8 cellular contexts compared by ENCODE assay signal in the genomic region with DNA sequence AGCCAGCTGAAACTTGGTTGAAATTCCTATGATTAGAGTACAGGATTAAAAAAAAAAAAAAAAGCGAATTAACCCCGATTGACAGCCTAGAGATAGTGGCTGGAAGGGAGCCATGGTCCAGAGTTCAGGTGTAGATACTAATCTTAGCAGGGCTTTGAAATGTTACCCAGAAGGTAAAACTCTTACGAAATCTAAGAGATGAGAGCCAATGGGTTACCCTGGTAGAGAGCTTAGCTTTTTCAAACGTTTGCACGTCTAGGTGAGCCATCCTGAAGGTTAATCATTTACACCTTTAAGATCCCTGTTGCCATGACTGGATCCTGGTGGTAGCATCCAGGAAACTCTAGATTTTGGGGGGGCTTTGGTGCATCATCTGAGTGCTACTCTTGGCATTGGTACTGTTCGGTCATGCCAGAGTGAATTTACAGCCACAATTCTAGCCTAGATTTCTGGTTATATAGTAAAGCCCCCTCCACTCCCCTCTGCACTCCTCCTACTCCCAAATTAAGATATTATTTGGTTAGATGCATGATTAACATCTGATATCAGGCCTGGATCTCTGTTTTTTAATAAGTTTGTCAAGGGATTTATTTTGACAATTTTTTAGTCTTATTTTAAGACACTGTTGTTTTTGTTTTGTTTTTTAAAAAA. TPM values are rescaled to one million over a fixed set of nuclear protein-coding genes. Genes with fewer than 3 reads are reported as not detected.
DNase-seq lines count a peak whose midpoint lies in the region; ATAC-seq, FAIRE-seq and TF ChIP-seq lines count a peak whose summit lies in the region.

No MANE protein-coding gene starts in this region.

- TF ChIP-seq EP300 in H1 (IDR thresholded peaks at IDR 0.05; ENCODE audit: borderline replicate concordance in 1 of 2, low read depth in 2 of 2, low read length in 2 of 2): no peak

- peak overlapping the region; percentile 50 for H3K27ac Mint-ChIP-seq in CD4-positive, alpha-beta T cell
- no peak overlapping the region for H3K27ac Mint-ChIP-seq in neural progenitor cell

- no peak overlapping the region for H4K8ac ChIP-seq in H1 (ENCODE audit: extremely low read depth, insufficient read depth, low read length)

- H3K9ac ChIP-seq in MM.1S (ENCODE audit: low read length) (peak overlapping the region; percentile 32; the same call in 1 of the 2 replicates), H1 (replicated peaks in 1 of 4; ENCODE audit: extremely low read depth in 1 of 4, low read depth in 3 of 4, low read length in 3 of 4) (peak overlapping the region in 2 of 4 experiments; percentile 17 to 26; a peak in 1 of 7 replicates), neural progenitor cell (no peak overlapping the region)

- no peak overlapping the region for H2BK12ac ChIP-seq in H1 (ENCODE audit: low read depth, low read length)

- H3K9me3 ChIP-seq in CD4-positive, alpha-beta T cell (ENCODE audit: control insufficient read depth, low read length): no peaks in the 10 kb centered on the region
- no peaks in the 10 kb centered on the region for H3K9me3 ChIP-seq in MM.1S (replicated peaks; ENCODE audit: insufficient read depth, low read length)
- no peaks in the 10 kb centered on the region for H3K9me3 ChIP-seq in H1 (ENCODE audit: insufficient read depth in 2 of 2, low read depth in 1 of 2, low read length in 1 of 2)
- no peaks in the 10 kb centered on the region for H3K9me3 ChIP-seq in neural progenitor cell (ENCODE audit: low read depth)

- H3K4me3 Mint-ChIP-seq in CD4-positive, alpha-beta T cell: peak overlapping the region; percentile 90
- peak overlapping the region; percentile 95 for H3K4me3 Mint-ChIP-seq in neural progenitor cell

- DNase-seq in CD4-positive, alpha-beta T cell: no peak
- DNase-seq in MM.1S: no peak
- no peak for DNase-seq in H1 (ENCODE audit: low read depth in 1 of 2, low spot score in 2 of 2)
- no peak for DNase-seq in neural progenitor cell (ENCODE audit: low spot score)
- DNase-seq in stimulated activated CD4-positive, alpha-beta T cell treated with anti-CD3 and anti-CD28 coated beads, Interleukin-12 subunit alpha, Interleukin-12 subunit beta, amount 100 ng/mL, for 4 hours: no peak
- DNase-seq in stimulated activated CD4-positive, alpha-beta T cell treated with anti-CD3 and anti-CD28 coated beads, Interleukin-4, amount 100 ng/mL, for 24 hours: no peak
- no peak for DNase-seq in middle frontal gyrus (ENCODE audit: extremely low spot score, low spot score)
- no peak for DNase-seq in activated effector memory CD4-positive, alpha-beta T cell treated with Interleukin-2 at 50 U/mL for 16 hours

- no peak overlapping the region for H2AK5ac ChIP-seq in H1 (ENCODE audit: low read depth, low read length)

- no peak for FAIRE-seq in H1 (lab: Jason Lieb, UNC)

- no peak overlapping the region for H3K23ac ChIP-seq in H1 (ENCODE audit: insufficient read length)

- no peak overlapping the region for H3K27ac ChIP-seq in CD4-positive, alpha-beta T cell (ENCODE audit: low read depth, low read length)
- no peak overlapping the region for H3K27ac ChIP-seq in MM.1S (ENCODE audit: low read length)
- no peak overlapping the region for H3K27ac ChIP-seq in H1 (ENCODE audit: low read depth, low read length)
- H3K27ac ChIP-seq in neural progenitor cell: no peak overlapping the region

- H4K91ac ChIP-seq in H1 (replicated peaks; ENCODE audit: insufficient read length, low read length): no peak overlapping the region

- H3K4me1 ChIP-seq in MM.1S (ENCODE audit: low read length): peaks cover 4% of the 10 kb centered on the region; the same call in 1 of the 2 replicates
- peaks cover 9 to 34% (median 19%) of the 10 kb centered on the region in 4 experiments; a peak in 6 of 7 replicates for H3K4me1 ChIP-seq in H1 (replicated peaks in 1 of 4; ENCODE audit: control insufficient read depth in 3 of 4, insufficient read depth in 4 of 4, low read length in 3 of 4)
- peaks cover 5% of the 10 kb centered on the region for H3K4me1 ChIP-seq in neural progenitor cell

- peaks cover 5% of the 10 kb centered on the region for H3F3A ChIP-seq in MM.1S (ENCODE audit: insufficient read depth, low read length)
- H3F3A ChIP-seq in neural progenitor cell (ENCODE audit: low read depth): peaks cover 8% of the 10 kb centered on the region

- H2BK5ac ChIP-seq in H1 (ENCODE audit: low read depth, low read length): no peak overlapping the region

- no peaks in the 10 kb centered on the region for H3K9me3 Mint-ChIP-seq in CD4-positive, alpha-beta T cell
- H3K9me3 Mint-ChIP-seq in neural progenitor cell: no peaks in the 10 kb centered on the region

- H3K4ac ChIP-seq in H1 (replicated peaks; ENCODE audit: insufficient read length, low read depth, low read length): no peak overlapping the region

- TF ChIP-seq POLR2A in H1 (IDR thresholded peaks at IDR 0.05; ENCODE audit: control extremely low read depth in 1 of 2, low read depth in 2 of 2, low read length in 2 of 2): no peak

- H3K79me1 ChIP-seq in H1 (ENCODE audit: low read depth, low read length): no peaks in the 10 kb centered on the region

- no peak for ATAC-seq in CD4-positive, alpha-beta T cell (ENCODE audit: poor library complexity)

- intact Hi-C loops in CD4-positive, alpha-beta T cell (cut with DNase I, micrococcal nuclease): loop anchor here in 1 of 2 experiments (2.0 kb wide), 1 partner anchor 19 kb away; no protein-coding TSS in a partner anchor

- H3K14ac ChIP-seq in H1 (ENCODE audit: insufficient read length): no peak overlapping the region

- no peak overlapping the region for H2BK120ac ChIP-seq in H1 (replicated peaks; ENCODE audit: low read depth, low read length)

- H3K4me3 ChIP-seq in MM.1S (ENCODE audit: low read length) (peak overlapping the region; percentile 77), H1 (ENCODE audit: extremely low read depth in 1 of 4, insufficient read depth in 2 of 4, low read depth in 3 of 4, low read length in 4 of 4) (peak overlapping the region; percentile 70 to 83 (median 77)), neural progenitor cell (peak overlapping the region; percentile 64)

- H3K4me1 Mint-ChIP-seq in CD4-positive, alpha-beta T cell (ENCODE audit: low read depth): peaks cover 62% of the 10 kb centered on the region
- peaks cover 40% of the 10 kb centered on the region for H3K4me1 Mint-ChIP-seq in neural progenitor cell

- H3K4me2 ChIP-seq in MM.1S (ENCODE audit: low read depth, low read length): peak overlapping the region; percentile 80
- peak overlapping the region; percentile 60 to 83 for H3K4me2 ChIP-seq in H1 (ENCODE audit: insufficient read depth in 1 of 2, low read depth in 2 of 2, low read length in 2 of 2)
- H3K4me2 ChIP-seq in neural progenitor cell: peak overlapping the region; percentile 98

- H3K56ac ChIP-seq in H1 (replicated peaks; ENCODE audit: insufficient read length, low read depth, low read length): no peak overlapping the region

- peaks cover 5% of the 10 kb centered on the region for H3K36me3 Mint-ChIP-seq in CD4-positive, alpha-beta T cell (ENCODE audit: low read depth)
- no peaks in the 10 kb centered on the region for H3K36me3 Mint-ChIP-seq in neural progenitor cell

- no peak overlapping the region for H3K18ac ChIP-seq in H1 (ENCODE audit: extremely low read depth, low read length)

- H3K79me2 ChIP-seq in MM.1S (ENCODE audit: low read length) (0 out of 2 replicates have a peak, but pooled peaks cover 5% of the 10 kb centered on the region), H1 (ENCODE audit: control insufficient read depth in 1 of 2, insufficient read depth in 2 of 2, low read length in 2 of 2) (peaks cover 0 to 30% of the 10 kb centered on the region in 2 experiments; a peak in 2 of 4 replicates), neural progenitor cell (ENCODE audit: low read depth) (peaks cover 13% of the 10 kb centered on the region)

- no peak for TF ChIP-seq CTCF in CD4-positive, alpha-beta T cell (IDR thresholded peaks at IDR 0.05)
- TF ChIP-seq CTCF in MM.1S (IDR thresholded peaks at IDR 0.05; ENCODE audit: low read length): no peak
- no peak for TF ChIP-seq CTCF in H1 (IDR thresholded peaks at IDR 0.05; ENCODE audit: control extremely low read depth in 1 of 3, insufficient read depth in 1 of 3, low read depth in 1 of 3, low read length in 3 of 3)
- no peak for TF ChIP-seq CTCF in neural progenitor cell (IDR thresholded peaks at IDR 0.05)

- H2BK15ac ChIP-seq in H1 (ENCODE audit: low read length): no peak overlapping the region

- CTCF ChIA-PET in CD4-positive, alpha-beta T cell (lab: Charles Lee): interaction anchor here (6.4 kb wide), 1 partner anchor 20 kb away, joined by 48 read pairs; no protein-coding TSS in a partner anchor
- CTCF ChIA-PET in H1 (lab: Charles Lee; ENCODE audit: partially characterized antibody): interaction anchor here (0.6 to 26.5 kb wide), 4 partner anchors 10 to 150 kb away, joined by 3 to 341 read pairs (median 4); no protein-coding TSS in a partner anchor

- 38% methylated on average over 6 of the region's 6 CpGs; no CpG with 5 or more reads in 1 of the 2 experiments for WGBS in H1 (ENCODE audit: extremely low coverage in 1 of 2, insufficient coverage in 1 of 2, insufficient read length in 1 of 2, insufficient replicate concordance in 2 of 2, low coverage in 1 of 2, low lambda C conversion rate in 2 of 2, missing lambda C conversion rate in 1 of 2), 2 experiments

- no peak overlapping the region for H2BK20ac ChIP-seq in H1 (ENCODE audit: low read length)

- H3K27me3 ChIP-seq in CD4-positive, alpha-beta T cell (ENCODE audit: control insufficient read depth, insufficient read depth, low read length): no peaks in the 10 kb centered on the region
- H3K27me3 ChIP-seq in MM.1S (replicated peaks; ENCODE audit: insufficient read depth, low read length) (no peaks in the 10 kb centered on the region), H1 (replicated peaks in 1 of 4; ENCODE audit: control insufficient read depth in 3 of 4, extremely low read depth in 1 of 4, insufficient read depth in 3 of 4, low read length in 3 of 4) (peaks cover 0 to 3% (median 2%) of the 10 kb centered on the region in 4 experiments; a peak in 3 of 7 replicates), neural progenitor cell (peaks cover 10% of the 10 kb centered on the region)

- H2AFZ ChIP-seq in MM.1S (ENCODE audit: low read length) (no peak overlapping the region; the same call in 1 of the 2 replicates), H1 (ENCODE audit: low read length) (no peak overlapping the region), neural progenitor cell (replicated peaks) (no peak overlapping the region)

- H3K23me2 ChIP-seq in H1 (ENCODE audit: low read depth, low read length): peaks cover 7% of the 10 kb centered on the region

- no peaks in the 10 kb centered on the region for H3K9me2 ChIP-seq in MM.1S (replicated peaks; ENCODE audit: insufficient read depth, low read length)

- H3K27me3 Mint-ChIP-seq in CD4-positive, alpha-beta T cell: no peaks in the 10 kb centered on the region
- H3K27me3 Mint-ChIP-seq in neural progenitor cell (ENCODE audit: insufficient read depth, low read depth): peaks cover 3% of the 10 kb centered on the region

- H3K36me3 ChIP-seq in MM.1S (replicated peaks; ENCODE audit: insufficient read depth, low read length) (no peaks in the 10 kb centered on the region), H1 (ENCODE audit: control insufficient read depth in 2 of 4, insufficient read depth in 4 of 4, low read length in 3 of 4) (no peaks in the 10 kb centered on the region), neural progenitor cell (no peaks in the 10 kb centered on the region)

- H4K20me1 ChIP-seq in MM.1S (ENCODE audit: insufficient read depth, low read length): no peaks in the 10 kb centered on the region
- H4K20me1 ChIP-seq in H1 (replicated peaks in 1 of 2; ENCODE audit: control insufficient read depth in 1 of 2, insufficient read depth in 2 of 2, low read length in 2 of 2): no peaks in the 10 kb centered on the region
- peaks cover 15% of the 10 kb centered on the region for H4K20me1 ChIP-seq in neural progenitor cell (ENCODE audit: low read depth)

- no peak for TF ChIP-seq RAD21 in H1 (IDR thresholded peaks at IDR 0.05 in 1 of 2, conservative IDR thresholded peaks at IDR 0.05 in 1 of 2; ENCODE audit: low read depth in 2 of 2, low read length in 2 of 2)

- POLR2A ChIA-PET in CD4-positive, alpha-beta T cell (lab: Charles Lee): interaction anchor here (0.9 to 2.7 kb wide), 6 partner anchors 9 to 165 kb away, joined by 3 to 32 read pairs (median 10); a partner anchor contains a TSS
- POLR2A ChIA-PET in H1 (lab: Charles Lee; ENCODE audit: partially characterized antibody): interaction anchor here (0.6 to 2.1 kb wide), 5 partner anchors 9 to 137 kb away, joined by 3 to 12 read pairs (median 3); a partner anchor contains a TSS

- H4K5ac ChIP-seq in H1 (ENCODE audit: insufficient read length, low read depth, low read length): no peak overlapping the region

RNA-seq across cellular contexts. Expression of a gene that starts 1.2 kb away (rescaled TPM):
- 1 to 10 TPM; 6.6 to 9.9 TPM for total RNA-seq in CD4-positive, alpha-beta T cell
- 7.6 TPM in 2 replicates for total RNA-seq in H1 (2021; fragmentation: NEBNext Ultra II Directional; extraction: Animal tissue kit (Norgen Biotek cat#: 25700))
- polyA plus RNA-seq in H1 (2011; rRNA removed): 11.2 and 15.9 TPM in 2 replicates
- 8.7 TPM for polyA plus RNA-seq in H1 (2011; cell fraction: cytosol; rRNA removed)
- polyA plus RNA-seq in H1 (2011; cell fraction: nucleus; rRNA removed): 18.2 TPM
- 5.8 to 9.2 TPM (median 6.5 TPM) in 4 replicates for polyA plus RNA-seq in H1 (2012, experiment 1 of 2)
- 4.1 TPM for polyA plus RNA-seq in H1 (2012, experiment 2 of 2)
- polyA plus RNA-seq in H1 (2013, experiment 1 of 2): 2.6 TPM
- 3.0 TPM for polyA plus RNA-seq in H1 (2013, experiment 2 of 2)
- polyA minus RNA-seq in H1 (2011; rRNA and poly(A)+ RNA removed): 7.0 and 7.5 TPM in 2 replicates
- polyA minus RNA-seq in H1 (2011; cell fraction: cytosol; rRNA and poly(A)+ RNA removed): 12.4 TPM
- polyA minus RNA-seq in H1 (2011; cell fraction: nucleus; rRNA and poly(A)+ RNA removed): 13.5 TPM
- 1.2 and 5.6 TPM in 2 replicates for total RNA-seq in neural progenitor cell (ENCODE audit: low replicate concordance)

RNA-seq across cellular contexts. Expression of a gene that starts 33.5 kb away (rescaled TPM):
- total RNA-seq in CD4-positive, alpha-beta T cell: 10 to 100 TPM; 52.0 to 53.4 TPM
- 5.4 and 5.8 TPM in 2 replicates for total RNA-seq in H1 (2021; fragmentation: NEBNext Ultra II Directional; extraction: Animal tissue kit (Norgen Biotek cat#: 25700))
- polyA plus RNA-seq in H1 (2011; rRNA removed): 3.6 and 8.2 TPM in 2 replicates
- 2.3 TPM for polyA plus RNA-seq in H1 (2011; cell fraction: cytosol; rRNA removed)
- 33.0 TPM for polyA plus RNA-seq in H1 (2011; cell fraction: nucleus; rRNA removed)
- polyA plus RNA-seq in H1 (2012, experiment 1 of 2): 4.8 to 6.4 TPM (median 5.3 TPM) in 4 replicates
- polyA plus RNA-seq in H1 (2012, experiment 2 of 2): 4.1 TPM
- 5.7 TPM for polyA plus RNA-seq in H1 (2013, experiment 1 of 2)
- polyA plus RNA-seq in H1 (2013, experiment 2 of 2): 4.9 TPM
- polyA minus RNA-seq in H1 (2011; rRNA and poly(A)+ RNA removed): not detected in 2 replicates
- not detected for polyA minus RNA-seq in H1 (2011; cell fraction: cytosol; rRNA and poly(A)+ RNA removed)
- polyA minus RNA-seq in H1 (2011; cell fraction: nucleus; rRNA and poly(A)+ RNA removed): 3.1 TPM
- 1.5 TPM in 1 of 2 replicates, not detected in the other for total RNA-seq in neural progenitor cell (ENCODE audit: low replicate concordance)

RNA-seq across cellular contexts. Expression of a gene that starts 45.7 kb away (rescaled TPM):
- total RNA-seq in CD4-positive, alpha-beta T cell: 100 to 1,000 TPM; 313 to 317 TPM
- total RNA-seq in H1 (2021; fragmentation: NEBNext Ultra II Directional; extraction: Animal tissue kit (Norgen Biotek cat#: 25700)): 34.5 and 36.6 TPM in 2 replicates
- polyA plus RNA-seq in H1 (2011; rRNA removed): 15.5 and 36.5 TPM in 2 replicates
- 14.3 TPM for polyA plus RNA-seq in H1 (2011; cell fraction: cytosol; rRNA removed)
- 126 TPM for polyA plus RNA-seq in H1 (2011; cell fraction: nucleus; rRNA removed)
- polyA plus RNA-seq in H1 (2012, experiment 1 of 2): 16.5 to 30.3 TPM (median 28.4 TPM) in 4 replicates
- polyA plus RNA-seq in H1 (2012, experiment 2 of 2): 20.6 TPM
- polyA plus RNA-seq in H1 (2013, experiment 1 of 2): 30.9 TPM
- 27.8 TPM for polyA plus RNA-seq in H1 (2013, experiment 2 of 2)
- polyA minus RNA-seq in H1 (2011; rRNA and poly(A)+ RNA removed): 10.6 and 13.2 TPM in 2 replicates
- polyA minus RNA-seq in H1 (2011; cell fraction: cytosol; rRNA and poly(A)+ RNA removed): 26.1 TPM
- polyA minus RNA-seq in H1 (2011; cell fraction: nucleus; rRNA and poly(A)+ RNA removed): 45.6 TPM
- total RNA-seq in neural progenitor cell (ENCODE audit: low replicate concordance): 4.5 and 55.9 TPM in 2 replicates

RNA-seq across cellular contexts. Expression of a gene that starts 45.9 kb away (rescaled TPM):
- under 1 TPM; 0.66 to 0.78 TPM for total RNA-seq in CD4-positive, alpha-beta T cell
- 0.35 and 0.59 TPM in 2 replicates for total RNA-seq in H1 (2021; fragmentation: NEBNext Ultra II Directional; extraction: Animal tissue kit (Norgen Biotek cat#: 25700))
- 0.57 and 0.83 TPM in 2 replicates for polyA plus RNA-seq in H1 (2011; rRNA removed)
- 0.57 TPM for polyA plus RNA-seq in H1 (2011; cell fraction: cytosol; rRNA removed)
- polyA plus RNA-seq in H1 (2011; cell fraction: nucleus; rRNA removed): 1.4 TPM
- 0.80 to 1.5 TPM (median 1.1 TPM) in 4 replicates for polyA plus RNA-seq in H1 (2012, experiment 1 of 2)
- 0.17 TPM for polyA plus RNA-seq in H1 (2012, experiment 2 of 2)
- 0.39 TPM for polyA plus RNA-seq in H1 (2013, experiment 1 of 2)
- 0.28 TPM for polyA plus RNA-seq in H1 (2013, experiment 2 of 2)
- polyA minus RNA-seq in H1 (2011; rRNA and poly(A)+ RNA removed): 0.66 and 0.95 TPM in 2 replicates
- not detected for polyA minus RNA-seq in H1 (2011; cell fraction: cytosol; rRNA and poly(A)+ RNA removed)
- polyA minus RNA-seq in H1 (2011; cell fraction: nucleus; rRNA and poly(A)+ RNA removed): 0.30 TPM
- 1.2 and 2.5 TPM in 2 replicates for total RNA-seq in neural progenitor cell (ENCODE audit: low replicate concordance)

RNA-seq across cellular contexts. Expression of a gene that starts 56.5 kb away (rescaled TPM):
- under 1 TPM; 0.66 to 0.75 TPM for total RNA-seq in CD4-positive, alpha-beta T cell
- 4.5 and 4.6 TPM in 2 replicates for total RNA-seq in H1 (2021; fragmentation: NEBNext Ultra II Directional; extraction: Animal tissue kit (Norgen Biotek cat#: 25700))
- polyA plus RNA-seq in H1 (2011; rRNA removed): 1.9 and 5.0 TPM in 2 replicates
- 3.9 TPM for polyA plus RNA-seq in H1 (2011; cell fraction: cytosol; rRNA removed)
- 5.5 TPM for polyA plus RNA-seq in H1 (2011; cell fraction: nucleus; rRNA removed)
- 2.7 to 4.5 TPM (median 3.8 TPM) in 4 replicates for polyA plus RNA-seq in H1 (2012, experiment 1 of 2)
- 2.0 TPM for polyA plus RNA-seq in H1 (2012, experiment 2 of 2)
- polyA plus RNA-seq in H1 (2013, experiment 1 of 2): 2.5 TPM
- 2.2 TPM for polyA plus RNA-seq in H1 (2013, experiment 2 of 2)
- 0.37 and 0.41 TPM in 2 replicates for polyA minus RNA-seq in H1 (2011; rRNA and poly(A)+ RNA removed)
- polyA minus RNA-seq in H1 (2011; cell fraction: cytosol; rRNA and poly(A)+ RNA removed): 3.1 TPM
- 2.9 TPM for polyA minus RNA-seq in H1 (2011; cell fraction: nucleus; rRNA and poly(A)+ RNA removed)
- total RNA-seq in neural progenitor cell (ENCODE audit: low replicate concordance): 1.2 and 6.7 TPM in 2 replicates
